ENCODE assay signal across 8 cellular contexts in genomic region chr3:194396897-194397756, GRCh38. TPM values are rescaled to one million over a fixed set of nuclear protein-coding genes. Genes with fewer than 3 reads are reported as not detected.
DNase-seq lines count a peak whose midpoint lies in the region; ATAC-seq and TF ChIP-seq lines count a peak whose summit lies in the region.

No MANE protein-coding gene starts in this region.

- POLR2A ChIA-PET in T-cell (lab: Charles Lee): no interaction called here

- H2AFZ ChIP-seq in parathyroid adenoma: peak overlapping the region; percentile 19

- no peaks in the 10 kb centered on the region for H3K9me3 Mint-ChIP-seq in T-cell

- no peaks in the 10 kb centered on the region for H3K79me2 ChIP-seq in parathyroid adenoma

- H3K4me2 ChIP-seq in parathyroid adenoma (ENCODE audit: low read length): peak overlapping the region; percentile 6

- CTCF ChIA-PET in T-cell (lab: Charles Lee): interaction anchor here (0.6 to 3.0 kb wide), 6 partner anchors 10 to 63 kb away, joined by 3 to 10 read pairs (median 6); no protein-coding TSS in a partner anchor

- DNase-seq in GM10266 (ENCODE audit: extremely low spot score) (peak; percentile 74), T-cell (peak; percentile 5 to 67 (median 44))

- H3K9me3 ChIP-seq in duodenal mucosa (ENCODE audit: control insufficient read depth in 1 of 2, low read length in 2 of 2) (no peaks in the 10 kb centered on the region), parathyroid adenoma (ENCODE audit: control insufficient read depth, low read length) (no peaks in the 10 kb centered on the region)

- H3K9ac ChIP-seq in duodenal mucosa (ENCODE audit: low read depth in 1 of 2, low read length in 2 of 2) (no peak overlapping the region), parathyroid adenoma (no peak overlapping the region)

- no peaks in the 10 kb centered on the region for H3K36me3 ChIP-seq in duodenal mucosa (ENCODE audit: control insufficient read depth in 1 of 2, insufficient read depth in 2 of 2, low read length in 2 of 2)
- no peaks in the 10 kb centered on the region for H3K36me3 ChIP-seq in parathyroid adenoma (ENCODE audit: control insufficient read depth, insufficient read depth, low read length)

- H3K27ac Mint-ChIP-seq in T-cell: peak overlapping the region; percentile 86 to 94

- H3K27ac ChIP-seq in duodenal mucosa (ENCODE audit: low read depth, low read length) (no peak overlapping the region), parathyroid adenoma (no peak overlapping the region)

- peak overlapping the region; percentile 82 to 95 (median 88) for H3K4me3 Mint-ChIP-seq in T-cell

- peak; percentile 56 to 64 (median 61) for ATAC-seq in T-cell (replicated peaks in 1 of 4)
- no peak for ATAC-seq in GM19397 (IDR thresholded peaks at IDR 0.05; ENCODE audit: unreplicated experiment)
- no peak for ATAC-seq in HG02840 (IDR thresholded peaks at IDR 0.05; ENCODE audit: low FRiP score, unreplicated experiment)
- no peak for ATAC-seq in GM21381 (IDR thresholded peaks at IDR 0.05; ENCODE audit: unreplicated experiment)
- no peak for ATAC-seq in GM21390 (IDR thresholded peaks at IDR 0.05; ENCODE audit: unreplicated experiment)

- no peak for TF ChIP-seq CTCF in GM10266 (IDR thresholded peaks at IDR 0.05; ENCODE audit: control insufficient read depth, insufficient read depth, low read depth, missing control alignments)
- TF ChIP-seq CTCF in parathyroid adenoma (IDR thresholded peaks at IDR 0.05): no peak

- H3K4me3 ChIP-seq in duodenal mucosa (ENCODE audit: low read depth in 1 of 2, low read length in 2 of 2) (peak overlapping the region; percentile 29 to 43), parathyroid adenoma (ENCODE audit: low read depth, low read length) (no peak overlapping the region)

- no peaks in the 10 kb centered on the region for H3K36me3 Mint-ChIP-seq in T-cell

- H3K27me3 Mint-ChIP-seq in T-cell: peaks cover 0 to 19% of the 10 kb centered on the region in 2 donors

- H3K27me3 ChIP-seq in duodenal mucosa (ENCODE audit: control insufficient read depth in 1 of 2, insufficient read depth in 2 of 2, low read length in 2 of 2): peaks cover 0 to 17% of the 10 kb centered on the region in 2 donors
- no peaks in the 10 kb centered on the region for H3K27me3 ChIP-seq in parathyroid adenoma (ENCODE audit: control insufficient read depth, insufficient read depth, low read length)

- peaks cover 45 to 56% (median 55%) of the 10 kb centered on the region in 3 donors for H3K4me1 Mint-ChIP-seq in T-cell

- H3K4me1 ChIP-seq in duodenal mucosa (ENCODE audit: control insufficient read depth in 1 of 2, insufficient read depth in 2 of 2, low read length in 2 of 2): peaks cover 20 to 22% of the 10 kb centered on the region in 2 donors
- no peaks in the 10 kb centered on the region for H3K4me1 ChIP-seq in parathyroid adenoma

RNA-seq across cellular contexts. Expression of gene GP5, which starts 1.9 kb away (rescaled TPM):
- total RNA-seq in T-cell: 1 to 10 TPM; 5.1 to 8.4 (median 6.3) TPM

RNA-seq across cellular contexts. Expression of gene LRRC15, which starts 27.6 kb away (rescaled TPM):
- total RNA-seq in T-cell: not detected

RNA-seq across cellular contexts. Expression of gene CPN2, which starts 46.0 kb away (rescaled TPM):
- total RNA-seq in T-cell: under 1 TPM in 2 of 5 donors, not detected in 3; 0.12 to 0.13 TPM

Comparison
In these comparisons a context has a peak if more than half of its experiments do, and no peak if none do; other contexts are left out.
1. ATAC-seq: peak in T-cell (4 of 4); none in GM19397 (single experiment), HG02840 (single experiment), GM21381 (single experiment) and GM21390 (single experiment).